In genomic region chr7:130286881-130287280, GRCh38 we compare ENCODE assay signal across 29 cellular contexts. TPM values are rescaled to one million over a fixed set of nuclear protein-coding genes. Genes with fewer than 3 reads are reported as not detected.
DNase-seq lines count a peak whose midpoint lies in the region; ATAC-seq and TF ChIP-seq lines count a peak whose summit lies in the region.
"Had no signal": no experiment of that assay in that cellular context is flagged by ENCODE, and none has a peak within 500 bp of the region (broad histone marks: within the 10 kb centered on the region; RNA-seq: fewer than 3 reads in every experiment).

No MANE protein-coding gene starts in this region.

- no peaks in the 10 kb centered on the region for H3K27me3 ChIP-seq in mammary epithelial cell (ENCODE audit: insufficient read depth, low read length)
- H3K27me3 ChIP-seq in breast epithelium, result no peaks in the 10 kb centered on the region
- H3K27me3 ChIP-seq: suprapubic skin, uterus had no signal

- H3K4me1 Mint-ChIP-seq in type B pancreatic cell (ENCODE audit: unreplicated experiment), result peaks cover 22% of the 10 kb centered on the region
- no peaks in the 10 kb centered on the region for H3K4me1 Mint-ChIP-seq in activated CD8-positive, alpha-beta T cell treated with anti-CD3 and anti-CD28 coated beads for 36 hours (ENCODE audit: low read depth)
- H3K4me1 Mint-ChIP-seq in activated CD4-positive, alpha-beta memory T cell treated with anti-CD3 and anti-CD28 coated beads for 36 hours (ENCODE audit: low read depth), result no peaks in the 10 kb centered on the region
- H3K4me1 Mint-ChIP-seq: activated CD4-positive, alpha-beta T cell treated with anti-CD3 and anti-CD28 coated beads for 36 hours; activated CD8-positive, alpha-beta memory T cell treated with anti-CD3 and anti-CD28 coated beads, Interleukin-2, amount 10 ng/mL, durations not matched to agents 7 days and 5 days; memory B cell; naive B cell had no signal

- POLR2A ChIA-PET in activated CD8-positive, alpha-beta T cell treated with anti-CD3 and anti-CD28 coated beads for 36 hours (lab: Charles Lee), result no interaction called here
- POLR2A ChIA-PET in activated CD4-positive, alpha-beta memory T cell treated with anti-CD3 and anti-CD28 coated beads for 36 hours (lab: Charles Lee), result no interaction called here

- TF ChIP-seq POLR2A in breast epithelium (IDR thresholded peaks at IDR 0.05), result no peak

- intact Hi-C loops in mammary epithelial cell (cut with micrococcal nuclease) (no loop called here), breast epithelium (cut with DNase I; ENCODE audit: low total_unique reads) (no loop called here)
- intact Hi-C loops in activated CD8-positive, alpha-beta T cell treated with anti-CD3 and anti-CD28 coated beads for 36 hours (cut with micrococcal nuclease), result no loop called here
- intact Hi-C loops in activated CD4-positive, alpha-beta memory T cell treated with anti-CD3 and anti-CD28 coated beads for 36 hours (cut with micrococcal nuclease), result no loop called here

- peaks cover 26% of the 10 kb centered on the region for H3K9me3 Mint-ChIP-seq in type B pancreatic cell
- H3K9me3 Mint-ChIP-seq in activated CD8-positive, alpha-beta T cell treated with anti-CD3 and anti-CD28 coated beads for 36 hours, result no peaks in the 10 kb centered on the region
- H3K9me3 Mint-ChIP-seq in activated CD4-positive, alpha-beta memory T cell treated with anti-CD3 and anti-CD28 coated beads for 36 hours, result no peaks in the 10 kb centered on the region
- H3K9me3 Mint-ChIP-seq: activated naive CD4-positive, alpha-beta T cell treated with anti-CD3 and anti-CD28 coated beads for 36 hours; stimulated activated effector memory CD8-positive, alpha-beta T cell treated with anti-CD3 and anti-CD28 coated beads, Interleukin-12 subunit alpha, Interleukin-12 subunit beta, amount 100 ng/mL, for 72 hours had no signal

- no peaks in the 10 kb centered on the region for H3K27me3 Mint-ChIP-seq in type B pancreatic cell
- peaks cover 2% of the 10 kb centered on the region for H3K27me3 Mint-ChIP-seq in activated CD8-positive, alpha-beta T cell treated with anti-CD3 and anti-CD28 coated beads for 36 hours
- H3K27me3 Mint-ChIP-seq in activated CD4-positive, alpha-beta memory T cell treated with anti-CD3 and anti-CD28 coated beads for 36 hours, result peaks cover 8% of the 10 kb centered on the region
- H3K27me3 Mint-ChIP-seq: activated CD8-positive, alpha-beta memory T cell treated with anti-CD3 and anti-CD28 coated beads, Interleukin-2, amount 10 ng/mL, durations not matched to agents 7 days and 5 days had no signal

- dilution Hi-C loops in mammary epithelial cell (cut with HindIII; ENCODE audit: low sequenced_read_pairs), result no loop called here

- BruUV-seq in mammary epithelial cell (replicated peaks; lab: Mats Ljungman, UMichigan), result no TSS peak

- H3K9me3 ChIP-seq in mammary epithelial cell (replicated peaks; ENCODE audit: insufficient read depth, low read length) (no peaks in the 10 kb centered on the region), breast epithelium (no peaks in the 10 kb centered on the region)
- H3K9me3 ChIP-seq: A549, suprapubic skin, uterus had no signal

- CTCF ChIA-PET in mammary epithelial cell (lab: Charles Lee; ENCODE audit: low non-redundant PET), result no interaction called here
- CTCF ChIA-PET in activated CD8-positive, alpha-beta T cell treated with anti-CD3 and anti-CD28 coated beads for 36 hours (lab: Charles Lee), result no interaction called here
- CTCF ChIA-PET in activated CD4-positive, alpha-beta memory T cell treated with anti-CD3 and anti-CD28 coated beads for 36 hours (lab: Charles Lee), result interaction anchor here (1.1 kb wide), 1 partner anchor 9 kb away, joined by 4 read pairs; no protein-coding TSS in a partner anchor

- no peaks in the 10 kb centered on the region for H4K20me1 ChIP-seq in mammary epithelial cell (ENCODE audit: insufficient read depth, low read length)

- no peak overlapping the region for H2AFZ ChIP-seq in mammary epithelial cell (ENCODE audit: low read depth, low read length)

- H3K27ac ChIP-seq in mammary epithelial cell (ENCODE audit: insufficient read depth, low read depth, low read length) (no peak overlapping the region), breast epithelium (no peak overlapping the region)
- H3K27ac ChIP-seq: A549, SK-N-MC, suprapubic skin, uterus had no signal

- no peak overlapping the region for H3K9ac ChIP-seq in mammary epithelial cell (ENCODE audit: insufficient read depth, low read length)

- H3K36me3 ChIP-seq in mammary epithelial cell (ENCODE audit: insufficient read depth, low read length) (no peaks in the 10 kb centered on the region), breast epithelium (no peaks in the 10 kb centered on the region)
- H3K36me3 ChIP-seq: suprapubic skin, uterus had no signal

- TF ChIP-seq CTCF in mammary epithelial cell (conservative IDR thresholded peaks at IDR 0.05 in 1 of 2, IDR thresholded peaks at IDR 0.05 in 1 of 2; ENCODE audit: extremely low read depth in 1 of 2, insufficient read depth in 1 of 2, low read depth in 1 of 2, low read length in 2 of 2), result no peak
- no peak for TF ChIP-seq CTCF in breast epithelium (IDR thresholded peaks at IDR 0.05)
- no peak for TF ChIP-seq CTCF in astrocyte of the cerebellum (IDR thresholded peaks at IDR 0.05; ENCODE audit: low read depth, low read length, missing control alignments)
- no peak for TF ChIP-seq CTCF in type B pancreatic cell (conservative IDR thresholded peaks at IDR 0.05)
- no peak for TF ChIP-seq CTCF in activated CD8-positive, alpha-beta T cell treated with anti-CD3 and anti-CD28 coated beads for 36 hours (IDR thresholded peaks at IDR 0.05)

- WGBS in mammary epithelial cell (ENCODE audit: low coverage, missing lambda C conversion rate), result 86% methylated on average over 1 of the region's 1 CpG

- H3K27ac Mint-ChIP-seq in type B pancreatic cell, result peak overlapping the region; percentile 18
- H3K27ac Mint-ChIP-seq in activated CD8-positive, alpha-beta T cell treated with anti-CD3 and anti-CD28 coated beads for 36 hours, result no peak overlapping the region
- no peak overlapping the region for H3K27ac Mint-ChIP-seq in activated CD4-positive, alpha-beta memory T cell treated with anti-CD3 and anti-CD28 coated beads for 36 hours
- H3K27ac Mint-ChIP-seq: activated CD4-positive, alpha-beta T cell treated with anti-CD3 and anti-CD28 coated beads for 36 hours; activated CD8-positive, alpha-beta memory T cell treated with anti-CD3 and anti-CD28 coated beads, Interleukin-2, amount 10 ng/mL, durations not matched to agents 7 days and 5 days; activated naive CD4-positive, alpha-beta T cell treated with anti-CD3 and anti-CD28 coated beads for 36 hours; memory B cell; naive B cell; stimulated activated effector memory CD8-positive, alpha-beta T cell treated with anti-CD3 and anti-CD28 coated beads, Interleukin-12 subunit alpha, Interleukin-12 subunit beta, amount 100 ng/mL, for 72 hours; T-helper 17 cell had no signal

- DNase-seq in mammary epithelial cell (peak; percentile 67), breast epithelium (ENCODE audit: low spot score in 2 of 2) (no peak), astrocyte of the cerebellum (ENCODE audit: low read depth) (peak; percentile 38), kidney tubule cell (ENCODE audit: low spot score) (peak; percentile 61), type B pancreatic cell (ENCODE audit: extremely low spot score, unreplicated experiment) (no peak), iPS-NIHi7 (ENCODE audit: extremely low spot score) (no peak)
- DNase-seq in activated CD8-positive, alpha-beta T cell treated with anti-CD3 and anti-CD28 coated beads for 36 hours, result no peak
- no peak for DNase-seq in activated CD4-positive, alpha-beta memory T cell treated with anti-CD3 and anti-CD28 coated beads for 36 hours
- DNase-seq: activated CD4-positive, alpha-beta T cell treated with anti-CD3 and anti-CD28 coated beads for 36 hours; activated CD8-positive, alpha-beta memory T cell treated with anti-CD3 and anti-CD28 coated beads, Interleukin-2, amount 10 ng/mL, durations not matched to agents 7 days and 5 days; activated naive CD4-positive, alpha-beta T cell treated with anti-CD3 and anti-CD28 coated beads for 36 hours; amniotic stem cell; central memory CD4-positive, alpha-beta T cell; H7; head of caudate nucleus; Kasumi-1; naive B cell; NCI-H2081; NCI-H446; occipital lobe; retina; stimulated activated CD4-positive, alpha-beta T cell treated with anti-CD3 and anti-CD28 coated beads, Interleukin-2, amount 100 ng/mL, for 48 hours; T-helper 17 cell; uterus had no signal

- no peaks in the 10 kb centered on the region for H3K79me2 ChIP-seq in mammary epithelial cell (ENCODE audit: insufficient read depth, low read length)

- H3K4me3 ChIP-seq in mammary epithelial cell (replicated peaks in 1 of 3; ENCODE audit: insufficient read depth in 1 of 3, low read depth in 2 of 3, low read length in 3 of 3), result no peak overlapping the region
- no peak overlapping the region for H3K4me3 ChIP-seq in breast epithelium
- no peak overlapping the region for H3K4me3 ChIP-seq in astrocyte of the cerebellum (ENCODE audit: low read depth, low read length)
- H3K4me3 ChIP-seq: A549, SK-N-MC, suprapubic skin, uterus had no signal

- H3K4me3 Mint-ChIP-seq in type B pancreatic cell, result no peak overlapping the region
- no peak overlapping the region for H3K4me3 Mint-ChIP-seq in activated CD8-positive, alpha-beta T cell treated with anti-CD3 and anti-CD28 coated beads for 36 hours
- no peak overlapping the region for H3K4me3 Mint-ChIP-seq in activated CD4-positive, alpha-beta memory T cell treated with anti-CD3 and anti-CD28 coated beads for 36 hours
- H3K4me3 Mint-ChIP-seq: activated CD4-positive, alpha-beta T cell treated with anti-CD3 and anti-CD28 coated beads for 36 hours; activated CD8-positive, alpha-beta memory T cell treated with anti-CD3 and anti-CD28 coated beads, Interleukin-2, amount 10 ng/mL, durations not matched to agents 7 days and 5 days; activated naive CD4-positive, alpha-beta T cell treated with anti-CD3 and anti-CD28 coated beads for 36 hours; memory B cell; stimulated activated effector memory CD8-positive, alpha-beta T cell treated with anti-CD3 and anti-CD28 coated beads, Interleukin-12 subunit alpha, Interleukin-12 subunit beta, amount 100 ng/mL, for 72 hours; T-helper 17 cell had no signal

- ATAC-seq in activated CD8-positive, alpha-beta T cell treated with anti-CD3 and anti-CD28 coated beads for 36 hours, result no peak
- ATAC-seq: A549; activated CD4-positive, alpha-beta T cell treated with anti-CD3 and anti-CD28 coated beads for 36 hours; activated CD8-positive, alpha-beta memory T cell treated with anti-CD3 and anti-CD28 coated beads, Interleukin-2, amount 10 ng/mL, durations not matched to agents 7 days and 5 days; stimulated activated effector memory CD8-positive, alpha-beta T cell treated with anti-CD3 and anti-CD28 coated beads, Interleukin-12 subunit alpha, Interleukin-12 subunit beta, amount 100 ng/mL, for 72 hours; T-helper 17 cell had no signal

- in situ Hi-C loops in mammary epithelial cell (cut with MboI; ENCODE audit: low sequenced_read_pairs in 2 of 2), result no loop called here
- in situ Hi-C loops in astrocyte of the cerebellum (cut with HindIII; ENCODE audit: low sequenced_read_pairs), result no loop called here

- no peak overlapping the region for H3K4me2 ChIP-seq in mammary epithelial cell (ENCODE audit: insufficient read depth, low read depth, low read length)
- H3K4me2 ChIP-seq: A549 had no signal

- peaks cover 10% of the 10 kb centered on the region for H3K36me3 Mint-ChIP-seq in type B pancreatic cell
- no peaks in the 10 kb centered on the region for H3K36me3 Mint-ChIP-seq in activated CD8-positive, alpha-beta T cell treated with anti-CD3 and anti-CD28 coated beads for 36 hours (ENCODE audit: low read depth)
- no peaks in the 10 kb centered on the region for H3K36me3 Mint-ChIP-seq in activated CD4-positive, alpha-beta memory T cell treated with anti-CD3 and anti-CD28 coated beads for 36 hours
- H3K36me3 Mint-ChIP-seq: activated CD8-positive, alpha-beta memory T cell treated with anti-CD3 and anti-CD28 coated beads, Interleukin-2, amount 10 ng/mL, durations not matched to agents 7 days and 5 days; stimulated activated effector memory CD8-positive, alpha-beta T cell treated with anti-CD3 and anti-CD28 coated beads, Interleukin-12 subunit alpha, Interleukin-12 subunit beta, amount 100 ng/mL, for 72 hours had no signal

- H3K4me1 ChIP-seq in mammary epithelial cell (ENCODE audit: insufficient read depth, low read length), result peaks cover 16% of the 10 kb centered on the region
- no peaks in the 10 kb centered on the region for H3K4me1 ChIP-seq in breast epithelium
- H3K4me1 ChIP-seq: suprapubic skin, uterus had no signal

RNA-seq across cellular contexts. Expression of gene CPA4, which starts 6.1 kb away (rescaled TPM):
- 100 to 1,000 TPM; 168 to 495 TPM for total RNA-seq in mammary epithelial cell
- 90.0 TPM for polyA plus RNA-seq in mammary epithelial cell
- 92.4 TPM for polyA minus RNA-seq in mammary epithelial cell
- total RNA-seq in breast epithelium, result 1 to 10 TPM in 1 of 3 donors, under 1 TPM in 1, not detected in 1; 0.98 to 2.0 TPM
- 7.4 and 17.4 TPM in 2 replicates for total RNA-seq in type B pancreatic cell (ENCODE audit: low replicate concordance)
- total RNA-seq in activated CD8-positive, alpha-beta T cell treated with anti-CD3 and anti-CD28 coated beads for 36 hours, result not detected
- total RNA-seq in activated CD4-positive, alpha-beta memory T cell treated with anti-CD3 and anti-CD28 coated beads for 36 hours, result under 1 TPM; 0.45 to 0.90 TPM
- total RNA-seq: activated CD4-positive, alpha-beta T cell treated with anti-CD3 and anti-CD28 coated beads for 36 hours; activated CD8-positive, alpha-beta memory T cell treated with anti-CD3 and anti-CD28 coated beads, Interleukin-2, amount 10 ng/mL, durations not matched to agents 7 days and 5 days; activated naive CD4-positive, alpha-beta T cell treated with anti-CD3 and anti-CD28 coated beads for 36 hours; H7; T-helper 17 cell had no signal

RNA-seq across cellular contexts. Expression of gene CPA2, which starts 20.2 kb away (rescaled TPM):
- total RNA-seq in mammary epithelial cell, result under 1 TPM; 0.17 to 0.38 TPM
- polyA plus RNA-seq in mammary epithelial cell, result 0.33 TPM
- not detected for polyA minus RNA-seq in mammary epithelial cell
- not detected for total RNA-seq in breast epithelium
- 16.3 and 19.8 TPM in 2 replicates for total RNA-seq in type B pancreatic cell (ENCODE audit: low replicate concordance)
- total RNA-seq in activated CD8-positive, alpha-beta T cell treated with anti-CD3 and anti-CD28 coated beads for 36 hours, result not detected
- under 1 TPM; 0.14 to 0.44 TPM for total RNA-seq in activated CD4-positive, alpha-beta memory T cell treated with anti-CD3 and anti-CD28 coated beads for 36 hours
- total RNA-seq: activated CD8-positive, alpha-beta memory T cell treated with anti-CD3 and anti-CD28 coated beads, Interleukin-2, amount 10 ng/mL, durations not matched to agents 7 days and 5 days; activated naive CD4-positive, alpha-beta T cell treated with anti-CD3 and anti-CD28 coated beads for 36 hours; H7; occipital lobe; suprapubic skin; T-helper 17 cell had no signal
- polyA plus RNA-seq: A549 had no signal

RNA-seq across cellular contexts. Expression of gene CPA5, which starts 57.7 kb away (rescaled TPM):
- total RNA-seq in mammary epithelial cell (not detected), breast epithelium (not detected), type B pancreatic cell (ENCODE audit: low replicate concordance) (0.68 TPM in 1 of 2 replicates, not detected in the other)
- polyA plus RNA-seq in mammary epithelial cell, result 0.75 TPM
- polyA minus RNA-seq in mammary epithelial cell, result not detected
- total RNA-seq in activated CD8-positive, alpha-beta T cell treated with anti-CD3 and anti-CD28 coated beads for 36 hours, result under 1 TPM; 0.25 to 0.88 TPM
- under 1 TPM in 1 of 2 experiments, not detected in 1; 0.15 TPM for total RNA-seq in activated CD4-positive, alpha-beta memory T cell treated with anti-CD3 and anti-CD28 coated beads for 36 hours
- total RNA-seq: occipital lobe, uterus had no signal
- polyA plus RNA-seq: A549 had no signal

Comparison
In these comparisons a context has a peak if more than half of its experiments do, and no peak if none do; other contexts are left out.
1. DNase-seq: peak in mammary epithelial cell (single experiment), astrocyte of the cerebellum (single experiment) and kidney tubule cell (single experiment); none in breast epithelium (0 of 2), type B pancreatic cell (single experiment), iPS-NIHi7 (single experiment), activated CD8-positive, alpha-beta T cell treated with anti-CD3 and anti-CD28 coated beads for 36 hours (single experiment) and activated CD4-positive, alpha-beta memory T cell treated with anti-CD3 and anti-CD28 coated beads for 36 hours (single experiment).
2. RNA of gene CPA2, which starts 20.2 kb away (total RNA-seq): 16.3 to 19.8 TPM in type B pancreatic cell; 0.14 to 0.44 TPM in activated CD4-positive, alpha-beta memory T cell treated with anti-CD3 and anti-CD28 coated beads for 36 hours, 0.17 to 0.38 TPM in mammary epithelial cell, not detected in activated CD8-positive, alpha-beta T cell treated with anti-CD3 and anti-CD28 coated beads for 36 hours and not detected in breast epithelium; every median in the first group is over 10 times any median in the second.